1 cellular context compared by ENCODE assay signal in genomic region chr2:238154570-238154969, GRCh38.
TF ChIP-seq lines count a peak whose summit lies in the region.

No MANE protein-coding gene starts in this region.

TF ChIP-seq in IMR-90, 13 proteins besides CTCF, POLR2A, EP300 and RAD21:
- TF ChIP-seq ELK1 (IDR thresholded peaks at IDR 0.05; ENCODE audit: borderline replicate concordance, low read depth, low read length): no peak
